In genomic region chr10:103915794-103916193, GRCh38 we compare ENCODE assay signal across 8 cellular contexts. TPM values are rescaled to one million over a fixed set of nuclear protein-coding genes. Genes with fewer than 3 reads are reported as not detected.
DNase-seq lines count a peak whose midpoint lies in the region; TF ChIP-seq lines count a peak whose summit lies in the region.

No MANE protein-coding gene starts in this region.

- H3K9ac ChIP-seq in subcutaneous abdominal adipose tissue (ENCODE audit: low read length in 5 of 5): peak overlapping the region in 1 of 5 donors; percentile 20

- peaks cover 0 to 2% (median 0%) of the 10 kb centered on the region in 5 donors for H3K9me3 ChIP-seq in subcutaneous abdominal adipose tissue (ENCODE audit: control insufficient read depth in 5 of 5, low read length in 5 of 5)

- CTCF ChIA-PET in activated CD4-positive, alpha-beta T cell treated with anti-CD3 and anti-CD28 coated beads, Interleukin-2, amount 10 ng/mL, durations not matched to agents 7 days and 5 days (lab: Charles Lee): no interaction called here

- peak; percentile 51 for DNase-seq in activated CD4-positive, alpha-beta T cell treated with anti-CD3 and anti-CD28 coated beads, Interleukin-2, amount 10 ng/mL, durations not matched to agents 7 days and 5 days
- no peak for DNase-seq in activated CD4-positive, alpha-beta T cell treated with anti-CD3 and anti-CD28 coated beads for 1 hour
- DNase-seq in fibroblast of villous mesenchyme (ENCODE audit: low read depth): peak; percentile 7
- no peak for DNase-seq in stimulated activated CD4-positive, alpha-beta T cell treated with anti-CD3 and anti-CD28 coated beads, Interleukin-4, amount 100 ng/mL, for 24 hours
- no peak for DNase-seq in NCI-H2196 treated with DMSO at 0.1 percent for 48 hours (lab: John Stamatoyannopoulos, UW; ENCODE audit: unreplicated experiment)
- DNase-seq in RKO (ENCODE audit: low spot score): no peak

- no peaks in the 10 kb centered on the region for H3K27me3 ChIP-seq in subcutaneous abdominal adipose tissue (ENCODE audit: control insufficient read depth in 5 of 5, insufficient read depth in 4 of 5, low read length in 5 of 5)

- peak overlapping the region; percentile 96 for H3K27ac Mint-ChIP-seq in activated CD4-positive, alpha-beta T cell treated with anti-CD3 and anti-CD28 coated beads, Interleukin-2, amount 10 ng/mL, durations not matched to agents 7 days and 5 days

- peaks cover 67% of the 10 kb centered on the region for H3K4me1 Mint-ChIP-seq in activated CD4-positive, alpha-beta T cell treated with anti-CD3 and anti-CD28 coated beads, Interleukin-2, amount 10 ng/mL, durations not matched to agents 7 days and 5 days

- H3K36me3 Mint-ChIP-seq in activated CD4-positive, alpha-beta T cell treated with anti-CD3 and anti-CD28 coated beads, Interleukin-2, amount 10 ng/mL, durations not matched to agents 7 days and 5 days (ENCODE audit: low read depth): peaks cover 44% of the 10 kb centered on the region

- TF ChIP-seq CTCF in VCaP (conservative IDR thresholded peaks at IDR 0.05): no peak
- no peak for TF ChIP-seq CTCF in fibroblast of villous mesenchyme (IDR thresholded peaks at IDR 0.05; ENCODE audit: insufficient read depth, low read depth, low read length)

- no peaks in the 10 kb centered on the region for H3K27me3 Mint-ChIP-seq in activated CD4-positive, alpha-beta T cell treated with anti-CD3 and anti-CD28 coated beads, Interleukin-2, amount 10 ng/mL, durations not matched to agents 7 days and 5 days

- peaks cover 5 to 38% (median 28%) of the 10 kb centered on the region in 5 donors for H3K4me1 ChIP-seq in subcutaneous abdominal adipose tissue (ENCODE audit: control insufficient read depth in 5 of 5, insufficient read depth in 5 of 5, low read length in 5 of 5)

- POLR2A ChIA-PET in activated CD4-positive, alpha-beta T cell treated with anti-CD3 and anti-CD28 coated beads, Interleukin-2, amount 10 ng/mL, durations not matched to agents 7 days and 5 days (lab: Charles Lee): interaction anchor here (0.7 kb wide), 1 partner anchor 12 kb away, joined by 5 read pairs; no protein-coding TSS in a partner anchor

- H3K9me3 Mint-ChIP-seq in activated CD4-positive, alpha-beta T cell treated with anti-CD3 and anti-CD28 coated beads, Interleukin-2, amount 10 ng/mL, durations not matched to agents 7 days and 5 days: peaks cover 8% of the 10 kb centered on the region

- H3K36me3 ChIP-seq in subcutaneous abdominal adipose tissue (ENCODE audit: control insufficient read depth in 5 of 5, insufficient read depth in 5 of 5, low read length in 5 of 5): peaks cover 0 to 9% (median 2%) of the 10 kb centered on the region in 5 donors

- H3K4me3 Mint-ChIP-seq in activated CD4-positive, alpha-beta T cell treated with anti-CD3 and anti-CD28 coated beads, Interleukin-2, amount 10 ng/mL, durations not matched to agents 7 days and 5 days: peak overlapping the region; percentile 93

- H3K4me3 ChIP-seq in fibroblast of villous mesenchyme (ENCODE audit: low read depth, low read length) (no peak overlapping the region), subcutaneous abdominal adipose tissue (ENCODE audit: low read depth in 1 of 5, low read length in 5 of 5) (peak overlapping the region in 4 of 5 donors; percentile 64 to 97 (median 78))

- H3K27ac ChIP-seq in VCaP: peak overlapping the region; percentile 92
- peak overlapping the region; percentile 98 for H3K27ac ChIP-seq in subcutaneous abdominal adipose tissue (ENCODE audit: low read depth, low read length)

RNA-seq across cellular contexts. Expression of gene STN1, which starts 2.2 kb away (rescaled TPM):
- total RNA-seq in activated CD4-positive, alpha-beta T cell treated with anti-CD3 and anti-CD28 coated beads, Interleukin-2, amount 10 ng/mL, durations not matched to agents 7 days and 5 days: 10 to 100 TPM; 46.5 to 50.9 TPM
- 23.3 and 29.3 TPM in 2 replicates for total RNA-seq in fibroblast of villous mesenchyme

RNA-seq across cellular contexts. Expression of gene SLK, which starts 51.1 kb away (rescaled TPM):
- 10 to 100 TPM; 31.5 to 32.4 TPM for total RNA-seq in activated CD4-positive, alpha-beta T cell treated with anti-CD3 and anti-CD28 coated beads, Interleukin-2, amount 10 ng/mL, durations not matched to agents 7 days and 5 days
- 48.8 and 52.2 TPM in 2 replicates for total RNA-seq in fibroblast of villous mesenchyme

Comparison
In these comparisons a context has a peak if more than half of its experiments do, and no peak if none do; other contexts are left out.
1. DNase-seq: peak in activated CD4-positive, alpha-beta T cell treated with anti-CD3 and anti-CD28 coated beads, Interleukin-2, amount 10 ng/mL, durations not matched to agents 7 days and 5 days (single experiment) and fibroblast of villous mesenchyme (single experiment); none in activated CD4-positive, alpha-beta T cell treated with anti-CD3 and anti-CD28 coated beads for 1 hour (single experiment), stimulated activated CD4-positive, alpha-beta T cell treated with anti-CD3 and anti-CD28 coated beads, Interleukin-4, amount 100 ng/mL, for 24 hours (single experiment), NCI-H2196 treated with DMSO at 0.1 percent for 48 hours (single experiment) and RKO (single experiment).